Comparison of ENCODE assay signal across 16 cellular contexts in the genomic region with DNA sequence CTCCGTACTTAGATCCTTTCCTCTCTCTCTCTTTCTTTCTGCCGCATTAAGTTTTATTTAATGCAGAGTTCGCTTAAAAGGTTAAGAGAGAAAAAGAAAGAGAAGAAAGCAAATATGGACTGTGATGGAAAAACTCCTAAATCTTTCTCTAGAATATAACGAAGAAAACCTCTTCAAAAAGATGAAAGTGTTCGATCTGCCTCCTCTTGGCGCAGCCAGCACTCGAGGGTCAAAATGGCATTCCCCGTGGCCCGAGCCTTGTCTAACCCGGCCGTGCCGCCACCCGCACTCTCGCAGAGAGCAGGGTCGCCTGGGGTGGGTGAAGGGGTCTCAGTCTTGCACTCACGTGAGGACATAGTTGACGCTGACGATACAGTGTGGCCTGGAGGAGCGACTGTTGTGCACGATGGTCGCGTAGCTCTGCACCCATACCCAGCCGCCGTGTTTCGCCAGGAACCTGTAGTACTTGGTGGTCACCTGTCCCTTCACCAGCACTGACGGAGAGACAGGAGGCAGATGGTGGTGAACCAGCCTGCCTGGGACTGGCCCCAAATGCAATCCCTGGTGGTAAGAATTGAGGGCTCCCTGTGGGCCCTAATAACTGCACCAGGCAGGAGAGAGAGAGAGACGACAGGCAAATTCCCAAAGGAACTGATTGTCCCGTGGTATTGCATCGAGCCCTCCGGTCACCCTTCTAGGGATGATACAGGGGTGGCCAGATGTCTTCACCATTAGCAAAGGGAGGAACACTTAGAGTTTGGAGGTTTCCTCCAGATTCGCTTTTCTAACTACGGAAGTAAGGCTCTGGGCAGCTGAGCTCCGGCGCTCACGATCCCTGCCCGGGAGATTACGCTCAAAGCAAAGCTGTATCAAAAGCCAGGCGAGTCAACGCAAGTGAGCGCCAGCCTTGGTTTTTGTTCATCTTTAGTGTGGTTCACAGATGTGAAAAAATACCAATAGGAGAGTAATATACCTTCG. TPM values are rescaled to one million over a fixed set of nuclear protein-coding genes. Genes with fewer than 3 reads are reported as not detected.
DNase-seq lines count a peak whose midpoint lies in the region; ATAC-seq and TF ChIP-seq lines count a peak whose summit lies in the region.
"Had no signal": no experiment of that assay in that cellular context is flagged by ENCODE, and none has a peak within 500 bp of the region (broad histone marks: within the 10 kb centered on the region; RNA-seq: fewer than 3 reads in every experiment).

No MANE protein-coding gene starts in this region.

- H3K9me3 Mint-ChIP-seq in activated T-cell treated with anti-CD3 and anti-CD28 coated beads, Interleukin-2, amount 50 U/mL, for 72 hours = no peaks in the 10 kb centered on the region
- H3K9me3 Mint-ChIP-seq in activated T-helper 2 cell treated with anti-CD3 and anti-CD28 coated beads, Interferon-gamma antibody, Interleukin-2, Interleukin-4, amounts not matched to agents 10 μg/mL and 5 μg/mL and 100 μg/mL, durations not matched to agents 14 hours and 24 hours and 36 hours = no peaks in the 10 kb centered on the region

- no peak for TF ChIP-seq CTCF in uterus (IDR thresholded peaks at IDR 0.05)

- no peak overlapping the region for H3K27ac ChIP-seq in iPS DF 6.9 (ENCODE audit: low read length)
- no peak overlapping the region for H3K27ac ChIP-seq in subcutaneous abdominal adipose tissue (ENCODE audit: low read depth, low read length)
- no peak overlapping the region for H3K27ac ChIP-seq in uterus
- H3K27ac ChIP-seq: KMS-11, prostate gland, SJSA1, upper lobe of left lung had no signal

- intact Hi-C loops in activated T-helper 2 cell treated with anti-CD3 and anti-CD28 coated beads, Interferon-gamma antibody, Interleukin-2, Interleukin-4, amounts not matched to agents 10 μg/mL and 5 μg/mL and 100 μg/mL, durations not matched to agents 14 hours and 24 hours and 36 hours (cut with micrococcal nuclease) = loop anchor here (1.0 to 5.0 kb wide), 4 partner anchors 9 to 1615 kb away; partner anchors contain the start of genes MCHR2 and POU3F2
- intact Hi-C loops in uterus (cut with DNase I; ENCODE audit: low total_unique reads) = no loop called here

- peak overlapping the region in 1 of 5 donors; percentile 7 for H3K9ac ChIP-seq in subcutaneous abdominal adipose tissue (ENCODE audit: low read length in 5 of 5)
- H3K9ac ChIP-seq: KMS-11 had no signal

- H3K4me1 ChIP-seq in iPS DF 6.9 (ENCODE audit: control insufficient read depth, insufficient read depth, low read length) (peaks cover 13% of the 10 kb centered on the region), subcutaneous abdominal adipose tissue (ENCODE audit: control insufficient read depth in 5 of 5, insufficient read depth in 5 of 5, low read length in 5 of 5) (peaks cover 2 to 16% (median 15%) of the 10 kb centered on the region in 5 donors), uterus (no peaks in the 10 kb centered on the region)
- H3K4me1 ChIP-seq: prostate gland, SJSA1 had no signal

- H3K27me3 ChIP-seq in iPS DF 6.9 (ENCODE audit: control insufficient read depth, insufficient read depth, low read length) (peaks cover 68% of the 10 kb centered on the region), subcutaneous abdominal adipose tissue (ENCODE audit: control insufficient read depth in 5 of 5, insufficient read depth in 4 of 5, low read length in 5 of 5) (peaks cover 0 to 51% (median 30%) of the 10 kb centered on the region in 5 donors), uterus (peaks cover 4 to 46% of the 10 kb centered on the region in 2 donors)
- H3K27me3 ChIP-seq: SJSA1 had no signal

- H3K4me1 Mint-ChIP-seq in activated T-cell treated with anti-CD3 and anti-CD28 coated beads, Interleukin-2, amount 50 U/mL, for 72 hours (ENCODE audit: low read depth) = peaks cover 24% of the 10 kb centered on the region
- peaks cover 8% of the 10 kb centered on the region for H3K4me1 Mint-ChIP-seq in activated T-helper 2 cell treated with anti-CD3 and anti-CD28 coated beads, Interferon-gamma antibody, Interleukin-2, Interleukin-4, amounts not matched to agents 10 μg/mL and 5 μg/mL and 100 μg/mL, durations not matched to agents 14 hours and 24 hours and 36 hours (ENCODE audit: low read depth)

- H3K36me3 Mint-ChIP-seq in activated T-cell treated with anti-CD3 and anti-CD28 coated beads, Interleukin-2, amount 50 U/mL, for 72 hours (ENCODE audit: insufficient read depth in 2 of 2) = no peaks in the 10 kb centered on the region
- peaks cover 3% of the 10 kb centered on the region for H3K36me3 Mint-ChIP-seq in activated T-helper 2 cell treated with anti-CD3 and anti-CD28 coated beads, Interferon-gamma antibody, Interleukin-2, Interleukin-4, amounts not matched to agents 10 μg/mL and 5 μg/mL and 100 μg/mL, durations not matched to agents 14 hours and 24 hours and 36 hours (ENCODE audit: low read depth)

- H3K27ac Mint-ChIP-seq in activated T-cell treated with anti-CD3 and anti-CD28 coated beads, Interleukin-2, amount 50 U/mL, for 72 hours = no peak overlapping the region
- H3K27ac Mint-ChIP-seq in activated T-helper 2 cell treated with anti-CD3 and anti-CD28 coated beads, Interferon-gamma antibody, Interleukin-2, Interleukin-4, amounts not matched to agents 10 μg/mL and 5 μg/mL and 100 μg/mL, durations not matched to agents 14 hours and 24 hours and 36 hours = peak overlapping the region; percentile 47

- peak overlapping the region; percentile 9; the same call in 1 of the 2 replicates for H3K4me3 ChIP-seq in iPS DF 6.9 (ENCODE audit: low read length)
- peak overlapping the region; percentile 5 to 50 (median 15) for H3K4me3 ChIP-seq in subcutaneous abdominal adipose tissue (ENCODE audit: low read depth in 1 of 5, low read length in 5 of 5)
- H3K4me3 ChIP-seq in uterus = no peak overlapping the region
- H3K4me3 ChIP-seq: prostate gland, SJSA1, upper lobe of left lung had no signal

- H3K4me3 Mint-ChIP-seq in activated T-cell treated with anti-CD3 and anti-CD28 coated beads, Interleukin-2, amount 50 U/mL, for 72 hours = peak overlapping the region; percentile 54 to 56
- peak overlapping the region; percentile 24 for H3K4me3 Mint-ChIP-seq in activated T-helper 2 cell treated with anti-CD3 and anti-CD28 coated beads, Interferon-gamma antibody, Interleukin-2, Interleukin-4, amounts not matched to agents 10 μg/mL and 5 μg/mL and 100 μg/mL, durations not matched to agents 14 hours and 24 hours and 36 hours (ENCODE audit: low read depth)

- no peak for ATAC-seq in activated T-cell treated with anti-CD3 and anti-CD28 coated beads, Interleukin-2, amount 50 U/mL, for 72 hours (replicated peaks in 1 of 2)
- ATAC-seq in HG03520 (IDR thresholded peaks at IDR 0.05; ENCODE audit: unreplicated experiment) = no peak
- ATAC-seq: activated CD4-positive, CD25-positive, alpha-beta regulatory T cell treated with anti-CD3 and anti-CD28 coated beads, Interleukin-2, amount 50 U/mL, for 24 hours had no signal

- H3K27me3 Mint-ChIP-seq in activated T-cell treated with anti-CD3 and anti-CD28 coated beads, Interleukin-2, amount 50 U/mL, for 72 hours (ENCODE audit: low read depth) = peaks cover 26% of the 10 kb centered on the region
- H3K27me3 Mint-ChIP-seq in activated T-helper 2 cell treated with anti-CD3 and anti-CD28 coated beads, Interferon-gamma antibody, Interleukin-2, Interleukin-4, amounts not matched to agents 10 μg/mL and 5 μg/mL and 100 μg/mL, durations not matched to agents 14 hours and 24 hours and 36 hours (ENCODE audit: low read depth) = peaks cover 58% of the 10 kb centered on the region

- no peak for TF ChIP-seq POLR2A in uterus (IDR thresholded peaks at IDR 0.05)

- DNase-seq in activated T-cell treated with anti-CD3 and anti-CD28 coated beads, Interleukin-2, amount 50 U/mL, for 72 hours = no peak
- DNase-seq in activated T-cell treated with anti-CD3 and anti-CD28 coated beads, Interleukin-2, amount 50 U/mL, for 48 hours = no peak
- DNase-seq in activated T-helper 2 cell treated with anti-CD3 and anti-CD28 coated beads, Interferon-gamma antibody, Interleukin-2, Interleukin-4, amounts not matched to agents 10 μg/mL and 5 μg/mL and 100 μg/mL, durations not matched to agents 14 hours and 24 hours and 36 hours (ENCODE audit: low spot score) = no peak
- DNase-seq in iPS DF 6.9 (ENCODE audit: low read depth, low spot score) (no peak), uterus (no peak), NCI-H187 treated with DMSO at 0.1 percent for 48 hours (lab: John Stamatoyannopoulos, UW) (no peak)
- DNase-seq: activated naive CD4-positive, alpha-beta T cell treated with anti-CD3 and anti-CD28 coated beads, Interleukin-2, amount 50 U/mL, for 16 hours; NCI-H2029 treated with DMSO at 0.1 percent for 48 hours had no signal

- no peaks in the 10 kb centered on the region for H3K9me3 ChIP-seq in iPS DF 6.9 (ENCODE audit: control insufficient read depth, insufficient read depth, low read length)
- no peaks in the 10 kb centered on the region for H3K9me3 ChIP-seq in subcutaneous abdominal adipose tissue (ENCODE audit: control insufficient read depth in 5 of 5, low read length in 5 of 5)
- no peaks in the 10 kb centered on the region for H3K9me3 ChIP-seq in uterus
- H3K9me3 ChIP-seq: prostate gland, SJSA1, upper lobe of left lung had no signal

- WGBS in iPS DF 6.9 (ENCODE audit: insufficient coverage, insufficient read length) = no CpG with 5 or more reads among the region's 41 CpGs

- no peaks in the 10 kb centered on the region for H3K36me3 ChIP-seq in iPS DF 6.9 (ENCODE audit: control insufficient read depth, insufficient read depth, low read length)
- peaks cover 0 to 29% (median 21%) of the 10 kb centered on the region in 5 donors for H3K36me3 ChIP-seq in subcutaneous abdominal adipose tissue (ENCODE audit: control insufficient read depth in 5 of 5, insufficient read depth in 5 of 5, low read length in 5 of 5)
- H3K36me3 ChIP-seq in uterus = no peaks in the 10 kb centered on the region
- H3K36me3 ChIP-seq: prostate gland, upper lobe of left lung had no signal

RNA-seq across cellular contexts. Expression of gene SIM1, which starts 17.5 kb away (rescaled TPM):
- under 1 TPM in 1 of 2 donors, not detected in 1; 0.07 TPM for total RNA-seq in activated T-cell treated with anti-CD3 and anti-CD28 coated beads, Interleukin-2, amount 50 U/mL, for 72 hours
- total RNA-seq in activated T-helper 2 cell treated with anti-CD3 and anti-CD28 coated beads, Interferon-gamma antibody, Interleukin-2, Interleukin-4, amounts not matched to agents 10 μg/mL and 5 μg/mL and 100 μg/mL, durations not matched to agents 14 hours and 24 hours and 36 hours = 0.02 TPM in 1 of 2 replicates, not detected in the other
- total RNA-seq in uterus = under 1 TPM in 1 of 4 donors, not detected in 3; under 0.01 TPM
- total RNA-seq: lung microvascular endothelial cell, upper lobe of left lung had no signal

Comparison
In these comparisons a context has a peak if more than half of its experiments do, and no peak if none do; other contexts are left out.
1. H3K4me3 ChIP-seq: peak in iPS DF 6.9 (single experiment) and subcutaneous abdominal adipose tissue (5 of 5); none in uterus (0 of 2).